In the genomic region with DNA sequence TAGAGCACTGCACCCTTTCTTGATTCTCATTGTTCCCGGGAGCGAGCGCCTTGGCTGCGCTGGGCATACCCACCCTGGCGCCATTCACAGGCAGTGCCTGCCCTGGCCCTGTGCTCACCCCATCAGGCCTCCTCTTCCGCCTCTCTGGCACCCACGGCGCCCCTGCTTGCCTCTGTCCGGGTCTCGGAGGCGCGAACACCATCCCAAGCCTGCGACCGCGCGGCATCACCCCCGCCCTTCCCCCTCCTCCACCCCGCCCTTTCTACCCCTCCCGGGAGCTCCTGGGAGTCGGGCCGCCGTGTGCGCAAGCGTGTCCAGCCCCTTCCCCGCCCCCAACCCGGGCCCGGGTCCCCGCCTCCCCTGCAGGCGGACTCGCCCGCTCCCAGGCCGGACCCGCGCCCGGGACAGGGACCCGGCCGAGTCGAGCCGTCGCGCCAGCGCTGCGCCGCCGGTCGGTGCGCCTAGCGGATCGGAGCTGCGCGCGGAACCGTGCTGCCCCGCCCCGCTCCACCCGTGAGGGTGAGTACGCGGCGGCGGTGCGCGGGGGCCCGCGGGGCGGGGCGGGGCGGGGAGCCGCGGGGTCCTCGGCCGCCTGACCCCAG, we compare ENCODE assay signal across 8 cellular contexts. TPM values are rescaled to one million over a fixed set of nuclear protein-coding genes. Genes with fewer than 3 reads are reported as not detected.
DNase-seq lines count a peak whose midpoint lies in the region; ATAC-seq and TF ChIP-seq lines count a peak whose summit lies in the region.

A gene with protein sequence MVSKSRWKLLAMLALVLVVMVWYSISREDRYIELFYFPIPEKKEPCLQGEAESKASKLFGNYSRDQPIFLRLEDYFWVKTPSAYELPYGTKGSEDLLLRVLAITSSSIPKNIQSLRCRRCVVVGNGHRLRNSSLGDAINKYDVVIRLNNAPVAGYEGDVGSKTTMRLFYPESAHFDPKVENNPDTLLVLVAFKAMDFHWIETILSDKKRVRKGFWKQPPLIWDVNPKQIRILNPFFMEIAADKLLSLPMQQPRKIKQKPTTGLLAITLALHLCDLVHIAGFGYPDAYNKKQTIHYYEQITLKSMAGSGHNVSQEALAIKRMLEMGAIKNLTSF (plus strand): TSS at position 363 of the 602 bp plus-strand sequence. CDS start 50,470 bp downstream, outside the sequence.

- DNase-seq in D341Med (ENCODE audit: low spot score), result peak; percentile 96
- DNase-seq in SJSA1 (ENCODE audit: low read depth in 1 of 2, low spot score in 2 of 2), result peak; percentile 52 to 79
- peak; percentile 69 for DNase-seq in activated naive CD4-positive, alpha-beta T cell treated with anti-CD3 and anti-CD28 coated beads, Interleukin-2, amount 50 U/mL, for 16 hours
- DNase-seq in glomerular visceral epithelial cell (ENCODE audit: extremely low spot score), result peak; percentile 79
- peak; percentile 88 to 93 (median 92) for DNase-seq in ovary

- peak within 1 kb of the TSS; percentile 87 for H3K9ac ChIP-seq in HUES64 (ENCODE audit: low read depth, low read length)

- H3K4me1 ChIP-seq in HUES64 (ENCODE audit: insufficient read depth, low read length) (peaks cover 20% of the 10 kb centered on the region), SJSA1 (replicated peaks) (peaks cover 44% of the 10 kb centered on the region), ovary (ENCODE audit: insufficient read depth) (peaks cover 39% of the 10 kb centered on the region), thymus (ENCODE audit: control insufficient read depth, insufficient read depth, low read length) (peaks cover 9% of the 10 kb centered on the region)

- under 1% methylated on average over 71 of the region's 71 CpGs for WGBS in HUES64
- WGBS in ovary, 3 donors, result 0 to 1% (median 0%) methylated on average over 11 to 71 of the region's 71 CpGs
- under 1% methylated on average over 71 of the region's 71 CpGs for WGBS in thymus

- H3K4me3 ChIP-seq in HUES64 (ENCODE audit: low read length), result peak within 1 kb of the TSS; percentile 87
- H3K4me3 ChIP-seq in SJSA1, result peak within 1 kb of the TSS; percentile 57
- H3K4me3 ChIP-seq in ovary, result peak within 1 kb of the TSS; percentile 70
- peak within 1 kb of the TSS; percentile 87 for H3K4me3 ChIP-seq in thymus (ENCODE audit: low read length)

- TF ChIP-seq EP300 in ovary (IDR thresholded peaks at IDR 0.05), result no peak

- ATAC-seq in GM21360 (IDR thresholded peaks at IDR 0.05; ENCODE audit: unreplicated experiment), result peak; percentile 51

- peak in 1 of 3 donors; percentile 6 for TF ChIP-seq CTCF in ovary (IDR thresholded peaks at IDR 0.05)

- no peaks in the 10 kb centered on the region for H3K9me3 ChIP-seq in HUES64 (ENCODE audit: insufficient read depth, low read depth, low read length)
- H3K9me3 ChIP-seq in SJSA1 (replicated peaks), result no peaks in the 10 kb centered on the region
- H3K9me3 ChIP-seq in ovary, result no peaks in the 10 kb centered on the region
- no peaks in the 10 kb centered on the region for H3K9me3 ChIP-seq in thymus (ENCODE audit: control insufficient read depth)

- H3K36me3 ChIP-seq in HUES64 (ENCODE audit: insufficient read depth, low read length) (peaks cover 9% of the 10 kb centered on the region), SJSA1 (no peaks in the 10 kb centered on the region; the same call in 1 of the 2 replicates), ovary (no peaks in the 10 kb centered on the region), thymus (ENCODE audit: control insufficient read depth, insufficient read depth) (no peaks in the 10 kb centered on the region)

- intact Hi-C loops in ovary (cut with DNase I), result loop anchor here (5.0 to 10.0 kb wide), 5 partner anchors 37 to 62 kb away; a partner anchor contains a TSS

- peak within 1 kb of the TSS; percentile 51; the same call in 1 of the 2 replicates for H3K27ac ChIP-seq in HUES64 (ENCODE audit: low read depth, low read length)
- H3K27ac ChIP-seq in SJSA1, result peak within 1 kb of the TSS; percentile 81
- peak within 1 kb of the TSS; percentile 82 to 95 for H3K27ac ChIP-seq in ovary
- peak within 1 kb of the TSS; percentile 56 for H3K27ac ChIP-seq in thymus (ENCODE audit: low read depth)

- TF ChIP-seq POLR2A in ovary (IDR thresholded peaks at IDR 0.05), result peak; percentile 50

- H3K27me3 ChIP-seq in HUES64 (ENCODE audit: insufficient read depth, low read length) (no peaks in the 10 kb centered on the region; the same call in 1 of the 2 replicates), SJSA1 (replicated peaks) (no peaks in the 10 kb centered on the region), ovary (no peaks in the 10 kb centered on the region), thymus (ENCODE audit: control insufficient read depth, insufficient read depth) (no peaks in the 10 kb centered on the region)

RNA-seq across cellular contexts. Expression of the gene that starts here (rescaled TPM):
- polyA plus RNA-seq in HUES64 (2013, experiment 1 of 2), result 14.4 TPM
- 13.7 TPM for polyA plus RNA-seq in HUES64 (2013, experiment 2 of 2)
- total RNA-seq in SJSA1 (2014; rRNA removed; shearing (Covaris generic)), result 22.3 and 32.8 TPM in 2 replicates
- 100 to 1,000 TPM in 4 of 7 donors, 10 to 100 TPM in 3; 75.8 to 300 (median 135) TPM for total RNA-seq in ovary
- polyA plus RNA-seq in ovary (100 to 1,000 TPM; 117 to 120 TPM), thymus (6.1 TPM)

Comparison
In these comparisons a context has a peak if more than half of its experiments do, and no peak if none do; other contexts are left out.
1. Peak in every context shown above with its lines: DNase-seq, ATAC-seq, H3K4me3 ChIP-seq and H3K27ac ChIP-seq.
2. RNA of the gene that starts here (polyA plus RNA-seq): 117 to 120 TPM in ovary; 6.1 TPM in thymus (single experiment); every median in the first group is over 10 times any median in the second.